Comparison of ENCODE assay signal across 11 cellular contexts in the genomic region with DNA sequence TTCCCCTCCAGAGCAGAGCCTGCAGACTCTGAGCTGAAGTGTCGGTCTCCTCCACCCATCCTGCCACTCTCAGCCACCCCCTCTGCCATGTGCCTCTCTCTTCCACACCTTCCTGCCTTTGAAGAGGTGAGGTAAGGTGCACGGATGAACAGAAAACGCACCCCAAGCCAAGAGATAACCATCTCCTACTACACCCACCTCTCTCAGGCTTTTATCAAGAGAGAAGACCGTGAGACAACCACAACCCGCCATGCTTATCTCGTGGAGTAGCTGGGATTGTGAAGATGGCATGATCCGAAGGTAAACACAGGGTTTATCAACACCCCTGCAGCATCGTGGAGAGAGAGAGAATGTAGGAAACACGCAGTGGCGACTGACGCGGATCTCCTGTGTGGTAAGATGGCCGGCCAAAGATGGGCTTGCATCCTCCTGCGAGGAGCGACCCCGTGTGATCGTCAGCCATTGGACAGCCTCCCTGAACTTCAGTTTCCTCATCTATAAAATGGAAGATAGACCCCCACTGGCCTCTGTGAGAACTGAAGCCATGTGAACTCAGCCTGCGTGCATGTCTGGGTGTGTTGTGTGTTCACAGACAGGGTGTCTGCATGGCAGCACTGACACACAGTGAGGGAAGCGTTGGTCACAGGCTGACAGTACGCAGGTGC.
DNase-seq lines count a peak whose midpoint lies in the region; ATAC-seq and TF ChIP-seq lines count a peak whose summit lies in the region.
"Had no signal": no experiment of that assay in that cellular context is flagged by ENCODE, and none has a peak within 500 bp of the region (broad histone marks: within the 10 kb centered on the region; RNA-seq: fewer than 3 reads in every experiment).

No MANE protein-coding gene starts in this region.

- peak overlapping the region; percentile 1 for H3K4me3 Mint-ChIP-seq in activated CD4-positive, alpha-beta memory T cell treated with anti-CD3 and anti-CD28 coated beads, Interleukin-2, amount 10 ng/mL, durations not matched to agents 7 days and 5 days
- H3K4me3 Mint-ChIP-seq in activated naive CD8-positive, alpha-beta T cell: peak overlapping the region; percentile 31
- H3K4me3 Mint-ChIP-seq: activated B cell treated with CpG ODN at 0.5 μM for 24 hours, immature natural killer cell had no signal

- POLR2A ChIA-PET in activated CD4-positive, alpha-beta memory T cell treated with anti-CD3 and anti-CD28 coated beads, Interleukin-2, amount 10 ng/mL, durations not matched to agents 7 days and 5 days (lab: Charles Lee): interaction anchor here (0.9 kb wide), 1 partner anchor 578 kb away, joined by 3 read pairs; the partner anchor contains the start of gene IDI1

- no peak overlapping the region for H3K27ac ChIP-seq in prostate gland
- no peak overlapping the region for H3K27ac ChIP-seq in psoas muscle

- DNase-seq in Kasumi-1 (lab: John Stamatoyannopoulos, UW) (peak; percentile 22 to 44), prostate gland (ENCODE audit: low spot score) (peak; percentile 3), MV-4-11 (lab: John Stamatoyannopoulos, UW) (no peak), psoas muscle (no peak)
- DNase-seq in activated CD4-positive, alpha-beta memory T cell treated with anti-CD3 and anti-CD28 coated beads, Interleukin-2, amount 10 ng/mL, durations not matched to agents 7 days and 5 days: peak; percentile 27
- DNase-seq: activated B cell treated with CpG ODN at 0.5 μM for 24 hours, anterior cingulate cortex, immature natural killer cell had no signal

- H3K9me3 ChIP-seq in prostate gland (no peaks in the 10 kb centered on the region), psoas muscle (no peaks in the 10 kb centered on the region)

- peaks cover 2% of the 10 kb centered on the region for H3K36me3 Mint-ChIP-seq in activated CD4-positive, alpha-beta memory T cell treated with anti-CD3 and anti-CD28 coated beads, Interleukin-2, amount 10 ng/mL, durations not matched to agents 7 days and 5 days (ENCODE audit: low read depth)
- H3K36me3 Mint-ChIP-seq in activated naive CD8-positive, alpha-beta T cell: no peaks in the 10 kb centered on the region

- no peak overlapping the region for H3K4me3 ChIP-seq in prostate gland
- no peak overlapping the region for H3K4me3 ChIP-seq in psoas muscle

- H3K36me3 ChIP-seq in prostate gland (no peaks in the 10 kb centered on the region), psoas muscle (ENCODE audit: insufficient read depth in 1 of 2, low read depth in 1 of 2) (peaks cover 0 to 33% of the 10 kb centered on the region in 2 donors)

- 87% methylated on average over 20 of the region's 20 CpGs for WGBS in prostate gland
- WGBS in psoas muscle, 3 donors: 92 to 95% (median 94%) methylated on average over 20 of the region's 20 CpGs

- CTCF ChIA-PET in activated CD4-positive, alpha-beta memory T cell treated with anti-CD3 and anti-CD28 coated beads, Interleukin-2, amount 10 ng/mL, durations not matched to agents 7 days and 5 days (lab: Charles Lee): no interaction called here

- intact Hi-C loops in prostate gland (cut with DNase I) (no loop called here), psoas muscle (cut with DNase I) (no loop called here)

- H3K9me3 Mint-ChIP-seq in activated CD4-positive, alpha-beta memory T cell treated with anti-CD3 and anti-CD28 coated beads, Interleukin-2, amount 10 ng/mL, durations not matched to agents 7 days and 5 days: no peaks in the 10 kb centered on the region
- peaks cover 4% of the 10 kb centered on the region for H3K9me3 Mint-ChIP-seq in activated naive CD8-positive, alpha-beta T cell (ENCODE audit: low read depth)
- H3K9me3 Mint-ChIP-seq: activated B cell treated with CpG ODN at 0.5 μM for 24 hours, immature natural killer cell had no signal

- H3K27ac Mint-ChIP-seq in activated CD4-positive, alpha-beta memory T cell treated with anti-CD3 and anti-CD28 coated beads, Interleukin-2, amount 10 ng/mL, durations not matched to agents 7 days and 5 days: no peak overlapping the region
- peak overlapping the region; percentile 59 for H3K27ac Mint-ChIP-seq in activated naive CD8-positive, alpha-beta T cell
- H3K27ac Mint-ChIP-seq: activated B cell treated with CpG ODN at 0.5 μM for 24 hours, immature natural killer cell had no signal

- no peaks in the 10 kb centered on the region for H3K27me3 ChIP-seq in prostate gland (replicated peaks; ENCODE audit: insufficient read depth)
- no peaks in the 10 kb centered on the region for H3K27me3 ChIP-seq in psoas muscle (ENCODE audit: insufficient read depth in 3 of 3, low read length in 2 of 3)

- TF ChIP-seq CTCF in prostate gland (IDR thresholded peaks at IDR 0.05) (no peak), psoas muscle (IDR thresholded peaks at IDR 0.05) (no peak)

- TF ChIP-seq POLR2A in prostate gland (IDR thresholded peaks at IDR 0.05): no peak

- peaks cover 14% of the 10 kb centered on the region for H3K4me1 Mint-ChIP-seq in activated CD4-positive, alpha-beta memory T cell treated with anti-CD3 and anti-CD28 coated beads, Interleukin-2, amount 10 ng/mL, durations not matched to agents 7 days and 5 days
- peaks cover 25% of the 10 kb centered on the region for H3K4me1 Mint-ChIP-seq in activated naive CD8-positive, alpha-beta T cell (ENCODE audit: low read depth)
- H3K4me1 Mint-ChIP-seq: activated B cell treated with CpG ODN at 0.5 μM for 24 hours, immature natural killer cell had no signal

- peaks cover 5% of the 10 kb centered on the region for H3K27me3 Mint-ChIP-seq in activated CD4-positive, alpha-beta memory T cell treated with anti-CD3 and anti-CD28 coated beads, Interleukin-2, amount 10 ng/mL, durations not matched to agents 7 days and 5 days
- no peaks in the 10 kb centered on the region for H3K27me3 Mint-ChIP-seq in activated naive CD8-positive, alpha-beta T cell

- no peaks in the 10 kb centered on the region for H3K4me1 ChIP-seq in prostate gland (replicated peaks)
- H3K4me1 ChIP-seq in psoas muscle: no peaks in the 10 kb centered on the region

- ATAC-seq in GM19324 (IDR thresholded peaks at IDR 0.05; ENCODE audit: low FRiP score, unreplicated experiment): no peak
- ATAC-seq in GM18858 (IDR thresholded peaks at IDR 0.05; ENCODE audit: unreplicated experiment): no peak
- no peak for ATAC-seq in psoas muscle

Comparison
In these comparisons a context has a peak if more than half of its experiments do, and no peak if none do; other contexts are left out.
1. DNase-seq: peak in Kasumi-1 (2 of 2), activated CD4-positive, alpha-beta memory T cell treated with anti-CD3 and anti-CD28 coated beads, Interleukin-2, amount 10 ng/mL, durations not matched to agents 7 days and 5 days (single experiment) and prostate gland (single experiment); none in MV-4-11 (single experiment) and psoas muscle (0 of 2).